Comparison of ENCODE assay signal across 2 cellular contexts in genomic region chr4:99062120-99062519, GRCh38.
TF ChIP-seq lines count a peak whose summit lies in the region.

No MANE protein-coding gene starts in this region.

TF ChIP-seq in IMR-90, 13 proteins besides CTCF, POLR2A, EP300 and RAD21:
- TF ChIP-seq RCOR1 (IDR thresholded peaks at IDR 0.05; ENCODE audit: insufficient replicate concordance, low read length), result no peak
- no peak for TF ChIP-seq CHD1 (IDR thresholded peaks at IDR 0.05; ENCODE audit: low read depth, low read length)
- TF ChIP-seq SMC3 (IDR thresholded peaks at IDR 0.05; ENCODE audit: low read depth, low read length), result no peak
- TF ChIP-seq MAZ (IDR thresholded peaks at IDR 0.05; ENCODE audit: borderline replicate concordance, low read depth, low read length), result no peak
- no peak for TF ChIP-seq USF2 (IDR thresholded peaks at IDR 0.05; ENCODE audit: low read depth, low read length)
- TF ChIP-seq NFE2L2 (IDR thresholded peaks at IDR 0.05; ENCODE audit: low read depth, low read length), result no peak
- TF ChIP-seq BHLHE40 (IDR thresholded peaks at IDR 0.05; ENCODE audit: low read depth, low read length), result no peak
- TF ChIP-seq CEBPB (IDR thresholded peaks at IDR 0.05; ENCODE audit: low read depth, low read length), result no peak
- TF ChIP-seq MAFK (IDR thresholded peaks at IDR 0.05; ENCODE audit: low read depth, low read length), result no peak
TF ChIP-seq in IMR-90: peak in this region for 0.

TF ChIP-seq in K562, 482 proteins besides CTCF, POLR2A, EP300 and RAD21:
- TF ChIP-seq KDM4B (IDR thresholded peaks at IDR 0.05; ENCODE audit: borderline replicate concordance in 2 of 2, low read depth in 1 of 2), result no peak
- no peak for TF ChIP-seq MTA2 (IDR thresholded peaks at IDR 0.05; ENCODE audit: low read depth)
- TF ChIP-seq SMAD1 (IDR thresholded peaks at IDR 0.05; ENCODE audit: low read depth, low read length, partially characterized antibody), result no peak
